Comparison of ENCODE assay signal across 1 cellular context in the genomic region with DNA sequence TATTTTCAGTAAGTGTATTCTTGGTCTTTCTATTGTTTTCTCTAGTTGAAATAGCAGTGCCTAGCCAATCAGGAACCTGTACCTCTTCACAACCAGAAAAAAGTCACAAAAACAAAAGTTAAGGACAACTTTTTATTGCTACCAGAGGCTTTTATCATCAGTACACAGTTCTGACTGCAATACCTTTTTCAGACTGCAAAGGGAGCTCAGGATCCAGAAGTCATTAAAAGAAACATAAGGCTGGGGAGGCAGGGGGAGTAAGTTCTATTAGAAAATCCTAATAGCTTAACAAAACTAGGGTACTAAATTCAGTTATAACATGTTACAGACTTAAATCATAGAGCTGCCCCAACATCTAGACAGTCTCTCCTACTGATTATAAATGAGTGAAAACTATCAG.
TF ChIP-seq lines count a peak whose summit lies in the region.

No MANE protein-coding gene starts in this region.

TF ChIP-seq in GM23338, 12 proteins besides CTCF, POLR2A, EP300 and RAD21 (continued from another document):
- TF ChIP-seq, protein P1, sequence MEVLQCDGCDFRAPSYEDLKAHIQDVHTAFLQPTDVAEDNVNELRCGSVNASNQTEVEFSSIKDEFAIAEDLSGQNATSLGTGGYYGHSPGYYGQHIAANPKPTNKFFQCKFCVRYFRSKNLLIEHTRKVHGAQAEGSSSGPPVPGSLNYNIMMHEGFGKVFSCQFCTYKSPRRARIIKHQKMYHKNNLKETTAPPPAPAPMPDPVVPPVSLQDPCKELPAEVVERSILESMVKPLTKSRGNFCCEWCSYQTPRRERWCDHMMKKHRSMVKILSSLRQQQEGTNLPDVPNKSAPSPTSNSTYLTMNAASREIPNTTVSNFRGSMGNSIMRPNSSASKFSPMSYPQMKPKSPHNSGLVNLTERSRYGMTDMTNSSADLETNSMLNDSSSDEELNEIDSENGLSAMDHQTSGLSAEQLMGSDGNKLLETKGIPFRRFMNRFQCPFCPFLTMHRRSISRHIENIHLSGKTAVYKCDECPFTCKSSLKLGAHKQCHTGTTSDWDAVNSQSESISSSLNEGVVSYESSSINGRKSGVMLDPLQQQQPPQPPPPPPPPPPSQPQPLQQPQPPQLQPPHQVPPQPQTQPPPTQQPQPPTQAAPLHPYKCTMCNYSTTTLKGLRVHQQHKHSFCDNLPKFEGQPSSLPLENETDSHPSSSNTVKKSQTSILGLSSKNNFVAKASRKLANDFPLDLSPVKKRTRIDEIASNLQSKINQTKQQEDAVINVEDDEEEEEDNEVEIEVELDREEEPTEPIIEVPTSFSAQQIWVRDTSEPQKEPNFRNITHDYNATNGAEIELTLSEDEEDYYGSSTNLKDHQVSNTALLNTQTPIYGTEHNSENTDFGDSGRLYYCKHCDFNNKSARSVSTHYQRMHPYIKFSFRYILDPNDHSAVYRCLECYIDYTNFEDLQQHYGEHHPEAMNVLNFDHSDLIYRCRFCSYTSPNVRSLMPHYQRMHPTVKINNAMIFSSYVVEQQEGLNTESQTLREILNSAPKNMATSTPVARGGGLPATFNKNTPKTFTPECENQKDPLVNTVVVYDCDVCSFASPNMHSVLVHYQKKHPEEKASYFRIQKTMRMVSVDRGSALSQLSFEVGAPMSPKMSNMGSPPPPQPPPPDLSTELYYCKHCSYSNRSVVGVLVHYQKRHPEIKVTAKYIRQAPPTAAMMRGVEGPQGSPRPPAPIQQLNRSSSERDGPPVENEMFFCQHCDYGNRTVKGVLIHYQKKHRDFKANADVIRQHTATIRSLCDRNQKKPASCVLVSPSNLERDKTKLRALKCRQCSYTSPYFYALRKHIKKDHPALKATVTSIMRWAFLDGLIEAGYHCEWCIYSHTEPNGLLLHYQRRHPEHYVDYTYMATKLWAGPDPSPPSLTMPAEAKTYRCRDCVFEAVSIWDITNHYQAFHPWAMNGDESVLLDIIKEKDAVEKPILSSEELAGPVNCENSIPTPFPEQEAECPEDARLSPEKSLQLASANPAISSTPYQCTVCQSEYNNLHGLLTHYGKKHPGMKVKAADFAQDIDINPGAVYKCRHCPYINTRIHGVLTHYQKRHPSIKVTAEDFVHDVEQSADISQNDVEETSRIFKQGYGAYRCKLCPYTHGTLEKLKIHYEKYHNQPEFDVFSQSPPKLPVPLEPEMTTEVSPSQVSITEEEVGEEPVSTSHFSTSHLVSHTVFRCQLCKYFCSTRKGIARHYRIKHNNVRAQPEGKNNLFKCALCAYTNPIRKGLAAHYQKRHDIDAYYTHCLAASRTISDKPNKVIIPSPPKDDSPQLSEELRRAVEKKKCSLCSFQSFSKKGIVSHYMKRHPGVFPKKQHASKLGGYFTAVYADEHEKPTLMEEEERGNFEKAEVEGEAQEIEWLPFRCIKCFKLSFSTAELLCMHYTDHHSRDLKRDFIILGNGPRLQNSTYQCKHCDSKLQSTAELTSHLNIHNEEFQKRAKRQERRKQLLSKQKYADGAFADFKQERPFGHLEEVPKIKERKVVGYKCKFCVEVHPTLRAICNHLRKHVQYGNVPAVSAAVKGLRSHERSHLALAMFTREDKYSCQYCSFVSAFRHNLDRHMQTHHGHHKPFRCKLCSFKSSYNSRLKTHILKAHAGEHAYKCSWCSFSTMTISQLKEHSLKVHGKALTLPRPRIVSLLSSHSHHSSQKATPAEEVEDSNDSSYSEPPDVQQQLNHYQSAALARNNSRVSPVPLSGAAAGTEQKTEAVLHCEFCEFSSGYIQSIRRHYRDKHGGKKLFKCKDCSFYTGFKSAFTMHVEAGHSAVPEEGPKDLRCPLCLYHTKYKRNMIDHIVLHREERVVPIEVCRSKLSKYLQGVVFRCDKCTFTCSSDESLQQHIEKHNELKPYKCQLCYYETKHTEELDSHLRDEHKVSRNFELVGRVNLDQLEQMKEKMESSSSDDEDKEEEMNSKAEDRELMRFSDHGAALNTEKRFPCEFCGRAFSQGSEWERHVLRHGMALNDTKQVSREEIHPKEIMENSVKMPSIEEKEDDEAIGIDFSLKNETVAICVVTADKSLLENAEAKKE (CRISPR knock-in tag; IDR thresholded peaks at IDR 0.05) = no peak
- no peak for TF ChIP-seq ETS1 (IDR thresholded peaks at IDR 0.05)
- TF ChIP-seq EZH2 (IDR thresholded peaks at IDR 0.05; ENCODE audit: low read depth, unreplicated experiment) = no peak
- no peak for TF ChIP-seq ZNF114 (CRISPR knock-in tag; IDR thresholded peaks at IDR 0.05)
- TF ChIP-seq ZNF331 (CRISPR knock-in tag; IDR thresholded peaks at IDR 0.05; ENCODE audit: low read depth) = no peak
- TF ChIP-seq CREB1 (CRISPR knock-in tag; IDR thresholded peaks at IDR 0.05; ENCODE audit: low read depth) = no peak
